In the genomic region with DNA sequence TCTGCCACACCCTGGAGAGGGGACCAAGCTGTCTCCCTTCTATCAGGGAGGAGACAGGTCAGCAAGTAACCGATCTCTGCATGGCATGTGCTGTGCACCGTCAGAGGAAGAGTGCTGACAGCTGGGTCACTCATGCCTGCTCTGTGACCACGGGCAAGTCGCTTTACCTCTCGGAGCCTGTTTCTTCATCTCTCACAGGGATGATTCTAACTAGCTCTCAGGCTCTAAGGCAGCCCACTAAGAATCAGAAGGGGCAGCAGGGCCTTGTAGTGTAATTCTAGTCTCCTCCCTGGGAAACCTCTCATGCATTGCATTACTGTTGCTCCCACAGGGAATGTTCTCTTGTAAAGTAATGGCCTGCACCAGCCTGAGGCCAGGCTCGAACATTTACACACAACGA, we compare ENCODE assay signal across 16 cellular contexts. TPM values are rescaled to one million over a fixed set of nuclear protein-coding genes. Genes with fewer than 3 reads are reported as not detected.
DNase-seq lines count a peak whose midpoint lies in the region; ATAC-seq, FAIRE-seq and TF ChIP-seq lines count a peak whose summit lies in the region.
"Had no signal": no experiment of that assay in that cellular context is flagged by ENCODE, and none has a peak within 500 bp of the region (broad histone marks: within the 10 kb centered on the region; RNA-seq: fewer than 3 reads in every experiment).

No MANE protein-coding gene starts in this region.

- H3K9me3 ChIP-seq in PC-9 (ENCODE audit: insufficient read depth, low read depth), result no peaks in the 10 kb centered on the region
- H3K9me3 ChIP-seq in transverse colon, result no peaks in the 10 kb centered on the region
- H3K9me3 ChIP-seq: neutrophil had no signal

- peaks cover 9% of the 10 kb centered on the region for H3K27me3 Mint-ChIP-seq in nephron (ENCODE audit: low read depth)

- no peak for TF ChIP-seq CTCF in PC-9 (conservative IDR thresholded peaks at IDR 0.05)
- no peak for TF ChIP-seq CTCF in nephron (IDR thresholded peaks at IDR 0.05; ENCODE audit: unreplicated experiment in 3 of 3)
- no peak for TF ChIP-seq CTCF in transverse colon (IDR thresholded peaks at IDR 0.05)

- DNase-seq in PC-9 (no peak), epithelial cell of prostate (ENCODE audit: low read depth, low spot score) (no peak), transverse colon (no peak), GM19239 (ENCODE audit: insufficient read length, low spot score) (no peak), NCI-H1694 treated with DMSO at 0.1 percent for 48 hours (lab: John Stamatoyannopoulos, UW) (no peak)
- DNase-seq in stimulated activated naive CD8-positive, alpha-beta T cell treated with anti-CD3 and anti-CD28 coated beads, Interleukin-15, Interleukin-2, amounts not matched to agents 100 U/mL and 50 U/mL, for 24 hours, result no peak
- DNase-seq: CD4-positive, CD25-positive, alpha-beta regulatory T cell; foreskin melanocyte; NCI-H1417; NCI-H524 treated with DMSO at 0.1 percent for 48 hours; stimulated activated CD4-positive, alpha-beta T cell treated with anti-CD3 and anti-CD28 coated beads, Interleukin-15, amount 100 ng/mL, for 24 hours; stimulated activated CD8-positive, alpha-beta memory T cell treated with anti-CD3 and anti-CD28 coated beads, Interleukin-4, amount 100 ng/mL, for 48 hours had no signal

- no peaks in the 10 kb centered on the region for H3K36me3 Mint-ChIP-seq in nephron (ENCODE audit: low read depth)
- H3K36me3 Mint-ChIP-seq: activated naive CD4-positive, alpha-beta T cell treated with anti-CD3 and anti-CD28 coated beads, Interleukin-2, amount 50 U/mL, for 72 hours; CD4-positive, CD25-positive, alpha-beta regulatory T cell had no signal

- TF ChIP-seq EP300 in transverse colon (IDR thresholded peaks at IDR 0.05; ENCODE audit: low read depth), result no peak

- in situ Hi-C loops in transverse colon (cut with MboI; ENCODE audit: low pct_ligation_motif_present in 1 of 4, low pct_unique_long_range_greater_than_20kb in 1 of 4, low sequenced_read_pairs in 3 of 4), result no loop called here

- POLR2A ChIA-PET in PC-9 (lab: Charles Lee; ENCODE audit: unreplicated experiment), result interaction anchor here (1.1 kb wide), 1 partner anchor 11 kb away, joined by 7 read pairs; no protein-coding TSS in a partner anchor

- no peaks in the 10 kb centered on the region for H3K9me2 ChIP-seq in PC-9 (ENCODE audit: insufficient read depth)

- CTCF ChIA-PET in PC-9 (lab: Charles Lee), result interaction anchor here (0.6 to 1.0 kb wide), 2 partner anchors 67 to 343 kb away, joined by 3 read pairs; no protein-coding TSS in a partner anchor

- ATAC-seq in stimulated activated naive CD8-positive, alpha-beta T cell treated with anti-CD3 and anti-CD28 coated beads, Interleukin-15, Interleukin-2, amounts not matched to agents 100 U/mL and 50 U/mL, for 24 hours, result no peak

- H2AFZ ChIP-seq in PC-9, result no peak overlapping the region

- H3K27ac Mint-ChIP-seq in nephron, result peak overlapping the region; percentile 47 to 85 (median 84)
- H3K27ac Mint-ChIP-seq: activated naive CD4-positive, alpha-beta T cell treated with anti-CD3 and anti-CD28 coated beads, Interleukin-2, amount 50 U/mL, for 72 hours; CD4-positive, CD25-positive, alpha-beta regulatory T cell had no signal

- 56% methylated on average over 7 of the region's 7 CpGs; no CpG with 5 or more reads in 1 of the 2 donors for WGBS in transverse colon (ENCODE audit: low coverage in 1 of 2), 2 donors

- peaks cover 34% of the 10 kb centered on the region for H3F3A ChIP-seq in PC-9 (ENCODE audit: insufficient read depth, low read depth)

- H3K4me3 Mint-ChIP-seq in nephron, result no peak overlapping the region
- H3K4me3 Mint-ChIP-seq: CD4-positive, CD25-positive, alpha-beta regulatory T cell; dendritic cell treated with granulocyte-macrophage colony-stimulating factor and Interleukin-4, amounts not matched to agents 40 ng/mL and 50 ng/mL, for 4 days had no signal

- H3K4me1 ChIP-seq in PC-9 (replicated peaks; ENCODE audit: insufficient read depth), result peaks cover 58% of the 10 kb centered on the region
- H3K4me1 ChIP-seq in transverse colon, result peaks cover 91 to 100% (median 95%) of the 10 kb centered on the region in 4 donors

- H3K36me3 ChIP-seq in PC-9 (ENCODE audit: low read depth) (peaks cover 17% of the 10 kb centered on the region; the same call in 1 of the 2 replicates), transverse colon (no peaks in the 10 kb centered on the region)
- H3K36me3 ChIP-seq: neutrophil had no signal

- no peaks in the 10 kb centered on the region for H4K20me1 ChIP-seq in PC-9 (ENCODE audit: insufficient read depth)

- no peaks in the 10 kb centered on the region for H3K9me3 Mint-ChIP-seq in nephron
- H3K9me3 Mint-ChIP-seq: activated naive CD4-positive, alpha-beta T cell treated with anti-CD3 and anti-CD28 coated beads, Interleukin-2, amount 50 U/mL, for 72 hours; CD4-positive, CD25-positive, alpha-beta regulatory T cell; dendritic cell treated with granulocyte-macrophage colony-stimulating factor and Interleukin-4, amounts not matched to agents 40 ng/mL and 50 ng/mL, for 4 days had no signal

- FAIRE-seq in GM19239 (lab: Jason Lieb, UNC), result no peak

- H3K79me2 ChIP-seq in PC-9 (ENCODE audit: low read depth), result peaks cover 87% of the 10 kb centered on the region

- no peak for TF ChIP-seq POLR2A in transverse colon (IDR thresholded peaks at IDR 0.05)

- H3K27me3 ChIP-seq in PC-9 (ENCODE audit: insufficient read depth, low read depth) (no peaks in the 10 kb centered on the region), transverse colon (no peaks in the 10 kb centered on the region)
- H3K27me3 ChIP-seq: neutrophil had no signal

- H3K27ac ChIP-seq in PC-9 (0 out of 2 replicates have a peak overlapping the region, but pooled peaks have one; percentile 95), epithelial cell of prostate (peak overlapping the region; percentile 99), transverse colon (peak overlapping the region; percentile 93 to 99 (median 95))
- H3K27ac ChIP-seq: neutrophil had no signal

- H3K4me3 ChIP-seq in PC-9 (no peak overlapping the region), transverse colon (no peak overlapping the region)

- peaks cover 52% of the 10 kb centered on the region for H3K4me1 Mint-ChIP-seq in nephron

- H3K4me2 ChIP-seq in PC-9, result no peak overlapping the region

- BruUV-seq in PC-9 (replicated peaks; lab: Mats Ljungman, UMichigan), result no TSS peak

- intact Hi-C loops in PC-9 (cut with micrococcal nuclease; ENCODE audit: unreplicated experiment) (loop anchor here (10.0 kb wide), 1 partner anchor 323 kb away; a partner anchor contains a TSS), transverse colon (cut with DNase I; ENCODE audit: low total_unique reads) (no loop called here)

RNA-seq across cellular contexts. Expression of a gene that starts 11.9 kb away (rescaled TPM):
- total RNA-seq in PC-9 (2021), result 319 and 374 TPM in 2 replicates
- 100 to 1,000 TPM; 207 to 668 (median 481) TPM for total RNA-seq in transverse colon
